22 cellular contexts compared by ENCODE assay signal in the genomic region with DNA sequence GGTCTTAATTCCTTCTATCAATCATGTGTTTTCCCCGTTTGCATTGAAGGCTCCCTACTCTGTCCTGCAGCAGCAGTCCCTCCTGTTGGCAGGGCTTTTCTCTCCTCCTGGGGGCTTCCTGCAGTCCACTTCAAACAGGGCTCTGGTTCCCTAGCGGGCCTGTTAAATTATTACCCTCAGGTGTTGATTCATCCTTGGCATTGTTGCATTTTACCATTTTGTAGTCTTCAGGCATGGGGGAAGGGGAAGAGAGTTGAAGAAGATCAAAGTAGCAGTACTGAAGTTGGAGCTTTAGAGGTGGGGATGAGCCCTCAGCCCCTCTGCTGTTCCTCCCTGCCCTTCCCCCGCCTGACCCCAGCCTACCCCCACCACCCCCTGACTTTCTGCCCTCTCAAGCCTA.
DNase-seq lines count a peak whose midpoint lies in the region; ATAC-seq and TF ChIP-seq lines count a peak whose summit lies in the region.
"Had no signal": no experiment of that assay in that cellular context is flagged by ENCODE, and none has a peak within 500 bp of the region (broad histone marks: within the 10 kb centered on the region; RNA-seq: fewer than 3 reads in every experiment).

No MANE protein-coding gene starts in this region.

- H3K27ac Mint-ChIP-seq in WTC11 (peak overlapping the region; percentile 76), progenitor cell of endocrine pancreas (peak overlapping the region; percentile 62), HFFc6 (no peak overlapping the region)
- H3K27ac Mint-ChIP-seq: activated naive CD4-positive, alpha-beta T cell treated with anti-CD3 and anti-CD28 coated beads, Interleukin-2, amount 10 ng/mL, durations not matched to agents 7 days and 5 days; stimulated activated naive CD8-positive, alpha-beta T cell treated with anti-CD3 and anti-CD28 coated beads, Interleukin-15, amount 100 ng/mL, for 72 hours; T-cell had no signal

- ATAC-seq in WTC11, result peak; percentile 89
- ATAC-seq: left cardiac atrium; stimulated activated naive CD8-positive, alpha-beta T cell treated with anti-CD3 and anti-CD28 coated beads, Interleukin-15, amount 100 ng/mL, for 72 hours; T-cell had no signal

- DNase-seq in H7 (peak; percentile 50), WTC11 (ENCODE audit: low spot score) (no peak), islet precursor cell (peak; percentile 70), progenitor cell of endocrine pancreas (ENCODE audit: low spot score, unreplicated experiment) (no peak), NCI-H187 treated with DMSO at 0.1 percent for 48 hours (lab: John Stamatoyannopoulos, UW) (no peak), NCI-H446 treated with DMSO at 0.1 percent for 48 hours (lab: John Stamatoyannopoulos, UW) (no peak), HFFc6 (no peak)
- DNase-seq: activated CD4-positive, alpha-beta T cell treated with anti-CD3 and anti-CD28 coated beads, Interleukin-2, amount 50 U/mL, for 48 hours; activated CD4-positive, CD25-positive, alpha-beta regulatory T cell; activated naive CD4-positive, alpha-beta T cell treated with anti-CD3 and anti-CD28 coated beads, Interleukin-2, amount 10 ng/mL, durations not matched to agents 7 days and 5 days; brain microvascular endothelial cell; left cardiac atrium; NCI-H1092; NCI-H187; occipital lobe; small intestine; stimulated activated CD4-positive, alpha-beta T cell treated with anti-CD3 and anti-CD28 coated beads, Interleukin-1b, Interleukin-23, amount 100 ng/mL, for 48 hours; stimulated activated CD8-positive, alpha-beta memory T cell treated with anti-CD3 and anti-CD28 coated beads, Interleukin-4, amount 100 ng/mL, for 48 hours; stimulated activated naive CD8-positive, alpha-beta T cell treated with anti-CD3 and anti-CD28 coated beads, Interleukin-15, amount 100 ng/mL, for 72 hours; T-cell; tibial artery had no signal

- H3K9me3 Mint-ChIP-seq in WTC11 (no peaks in the 10 kb centered on the region), progenitor cell of endocrine pancreas (ENCODE audit: low read depth) (no peaks in the 10 kb centered on the region), HFFc6 (no peaks in the 10 kb centered on the region)
- H3K9me3 Mint-ChIP-seq: activated naive CD4-positive, alpha-beta T cell treated with anti-CD3 and anti-CD28 coated beads, Interleukin-2, amount 10 ng/mL, durations not matched to agents 7 days and 5 days; stimulated activated naive CD8-positive, alpha-beta T cell treated with anti-CD3 and anti-CD28 coated beads, Interleukin-15, amount 100 ng/mL, for 72 hours; T-cell had no signal

- no peak overlapping the region for H3K4me3 ChIP-seq in H7 (ENCODE audit: insufficient read depth, low read depth, low read length)
- H3K4me3 ChIP-seq: SJSA1, tibial artery had no signal

- peaks cover 15% of the 10 kb centered on the region for H3K4me1 Mint-ChIP-seq in WTC11
- peaks cover 6% of the 10 kb centered on the region for H3K4me1 Mint-ChIP-seq in progenitor cell of endocrine pancreas (ENCODE audit: low read depth)
- H3K4me1 Mint-ChIP-seq in HFFc6 (ENCODE audit: low read depth), result no peaks in the 10 kb centered on the region
- H3K4me1 Mint-ChIP-seq: activated naive CD4-positive, alpha-beta T cell treated with anti-CD3 and anti-CD28 coated beads, Interleukin-2, amount 10 ng/mL, durations not matched to agents 7 days and 5 days; stimulated activated naive CD8-positive, alpha-beta T cell treated with anti-CD3 and anti-CD28 coated beads, Interleukin-15, amount 100 ng/mL, for 72 hours; T-cell had no signal

- H3K4me3 Mint-ChIP-seq in WTC11 (peak overlapping the region; percentile 44), progenitor cell of endocrine pancreas (ENCODE audit: low read depth) (peak overlapping the region; percentile 55), HFFc6 (no peak overlapping the region)
- H3K4me3 Mint-ChIP-seq: activated naive CD4-positive, alpha-beta T cell treated with anti-CD3 and anti-CD28 coated beads, Interleukin-2, amount 10 ng/mL, durations not matched to agents 7 days and 5 days; stimulated activated naive CD8-positive, alpha-beta T cell treated with anti-CD3 and anti-CD28 coated beads, Interleukin-15, amount 100 ng/mL, for 72 hours; T-cell had no signal

- H3K36me3 Mint-ChIP-seq in WTC11 (no peaks in the 10 kb centered on the region), progenitor cell of endocrine pancreas (ENCODE audit: insufficient read depth) (no peaks in the 10 kb centered on the region), HFFc6 (ENCODE audit: low read depth) (no peaks in the 10 kb centered on the region)
- H3K36me3 Mint-ChIP-seq: activated naive CD4-positive, alpha-beta T cell treated with anti-CD3 and anti-CD28 coated beads, Interleukin-2, amount 10 ng/mL, durations not matched to agents 7 days and 5 days; T-cell had no signal

- H3K27me3 Mint-ChIP-seq in WTC11 (ENCODE audit: low read depth) (no peaks in the 10 kb centered on the region; the same call in 1 of the 2 replicates), progenitor cell of endocrine pancreas (no peaks in the 10 kb centered on the region), HFFc6 (ENCODE audit: insufficient read depth) (no peaks in the 10 kb centered on the region; the same call in 1 of the 2 replicates)
- H3K27me3 Mint-ChIP-seq: activated naive CD4-positive, alpha-beta T cell treated with anti-CD3 and anti-CD28 coated beads, Interleukin-2, amount 10 ng/mL, durations not matched to agents 7 days and 5 days; stimulated activated naive CD8-positive, alpha-beta T cell treated with anti-CD3 and anti-CD28 coated beads, Interleukin-15, amount 100 ng/mL, for 72 hours; T-cell had no signal

- TF ChIP-seq CTCF in WTC11 (IDR thresholded peaks at IDR 0.05) (no peak), progenitor cell of endocrine pancreas (IDR thresholded peaks at IDR 0.05; ENCODE audit: unreplicated experiment) (no peak), HFFc6 (IDR thresholded peaks at IDR 0.05) (no peak)

- CTCF ChIA-PET in WTC11 (lab: Charles Lee), result interaction anchor here (0.9 to 1.0 kb wide), 2 partner anchors 11 to 98 kb away, joined by 3 read pairs; no protein-coding TSS in a partner anchor

- H3K36me3 ChIP-seq in H7 (replicated peaks; ENCODE audit: control insufficient read depth, insufficient read depth, low read length), result no peaks in the 10 kb centered on the region
- H3K36me3 ChIP-seq: brain microvascular endothelial cell, SJSA1, tibial artery had no signal

- POLR2A ChIA-PET in WTC11 (lab: Charles Lee), result no interaction called here

- no peaks in the 10 kb centered on the region for H3K27me3 ChIP-seq in H7 (ENCODE audit: control insufficient read depth, insufficient read depth, low read length)
- H3K27me3 ChIP-seq: brain microvascular endothelial cell, SJSA1, tibial artery had no signal

TF ChIP-seq in WTC11, 78 proteins besides CTCF, POLR2A, EP300 and RAD21:
- TF ChIP-seq RORB (CRISPR knock-in tag; IDR thresholded peaks at IDR 0.05), result no peak
- TF ChIP-seq, protein P1, sequence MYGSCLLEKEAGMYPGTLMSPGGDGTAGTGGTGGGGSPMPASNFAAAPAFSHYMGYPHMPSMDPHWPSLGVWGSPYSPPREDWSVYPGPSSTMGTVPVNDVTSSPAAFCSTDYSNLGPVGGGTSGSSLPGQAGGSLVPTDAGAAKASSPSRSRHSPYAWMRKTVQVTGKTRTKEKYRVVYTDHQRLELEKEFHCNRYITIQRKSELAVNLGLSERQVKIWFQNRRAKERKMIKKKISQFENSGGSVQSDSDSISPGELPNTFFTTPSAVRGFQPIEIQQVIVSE (CRISPR knock-in tag; IDR thresholded peaks at IDR 0.05; ENCODE audit: borderline replicate concordance), result no peak
- peak; percentile 51; the same call in 1 of the 2 replicates for TF ChIP-seq ZNF423 (CRISPR knock-in tag; IDR thresholded peaks at IDR 0.05)
- TF ChIP-seq, protein P2, sequence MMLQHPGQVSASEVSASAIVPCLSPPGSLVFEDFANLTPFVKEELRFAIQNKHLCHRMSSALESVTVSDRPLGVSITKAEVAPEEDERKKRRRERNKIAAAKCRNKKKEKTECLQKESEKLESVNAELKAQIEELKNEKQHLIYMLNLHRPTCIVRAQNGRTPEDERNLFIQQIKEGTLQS (CRISPR knock-in tag; conservative IDR thresholded peaks at IDR 0.05), result no peak
TF ChIP-seq in WTC11: peak in this region for 1.

Comparison
In these comparisons a context has a peak if more than half of its experiments do, and no peak if none do; other contexts are left out.
1. DNase-seq: peak in H7 (single experiment) and islet precursor cell (single experiment); none in WTC11 (single experiment), progenitor cell of endocrine pancreas (single experiment), NCI-H187 treated with DMSO at 0.1 percent for 48 hours (single experiment), NCI-H446 treated with DMSO at 0.1 percent for 48 hours (single experiment) and HFFc6 (single experiment).